31 cellular contexts compared by ENCODE assay signal in genomic region chr10:108817572-108817971, GRCh38.
"Had no signal": no experiment of that assay in that cellular context is flagged by ENCODE, and none has a peak within 500 bp of the region (broad histone marks: within the 10 kb centered on the region; RNA-seq: fewer than 3 reads in every experiment).

No MANE protein-coding gene starts in this region.

- ATAC-seq: activated CD4-positive, alpha-beta T cell treated with anti-CD3 and anti-CD28 coated beads for 36 hours; activated CD4-positive, CD25-positive, alpha-beta regulatory T cell treated with anti-CD3 and anti-CD28 coated beads, Interleukin-2, amount 50 U/mL, for 24 hours; activated naive CD4-positive, alpha-beta T cell treated with anti-CD3 and anti-CD28 coated beads, Interleukin-2, amount 50 U/mL, for 72 hours; activated T-cell treated with anti-CD3 and anti-CD28 coated beads, Interleukin-2, amount 50 U/mL, for 4 hours; PC-3; WTC11 had no signal

- H3K4me1 ChIP-seq: adrenal gland, Peyer's patch, SJSA1 had no signal

- H3K27ac Mint-ChIP-seq: activated CD4-positive, alpha-beta T cell treated with anti-CD3 and anti-CD28 coated beads for 36 hours; activated CD4-positive, alpha-beta T cell treated with anti-CD3 and anti-CD28 coated beads, Interleukin-2, amount 10 ng/mL, durations not matched to agents 7 days and 5 days; activated naive CD4-positive, alpha-beta T cell treated with anti-CD3 and anti-CD28 coated beads for 36 hours; activated naive CD4-positive, alpha-beta T cell treated with anti-CD3 and anti-CD28 coated beads, Interleukin-2, amount 50 U/mL, for 72 hours; activated T-helper 1 cell treated with anti-CD3 and anti-CD28 coated beads, Interleukin-12 subunit alpha, Interleukin-12 subunit beta, Interleukin-2, Interleukin-4 antibody, amounts not matched to agents 30 ng/mL and 10 ng/mL and 1 ng/mL, durations not matched to agents 14 hours and 24 hours and 36 hours; WTC11 had no signal

- H3K4me3 ChIP-seq: adrenal gland, Peyer's patch, SJSA1 had no signal

- DNase-seq: activated CD4-positive, alpha-beta T cell treated with anti-CD3 and anti-CD28 coated beads for 36 hours; activated CD4-positive, alpha-beta T cell treated with anti-CD3 and anti-CD28 coated beads, Interleukin-2, amount 10 ng/mL, durations not matched to agents 7 days and 5 days; activated CD4-positive, alpha-beta T cell treated with anti-CD3 and anti-CD28 coated beads, Interleukin-2, amount 50 U/mL, for 48 hours; activated CD8-positive, alpha-beta memory T cell treated with anti-CD3 and anti-CD28 coated beads, Interleukin-2, amount 50 U/mL, for 4 hours; activated gamma-delta T cell treated with Interleukin-2 at 50 U/mL for 16 hours; activated naive CD4-positive, alpha-beta T cell treated with anti-CD3 and anti-CD28 coated beads for 36 hours; activated T-cell treated with anti-CD3 and anti-CD28 coated beads for 4 hours; activated T-cell treated with anti-CD3 and anti-CD28 coated beads, Interleukin-2, amount 50 U/mL, for 4 hours; adrenal gland; brain microvascular endothelial cell; central memory CD4-positive, alpha-beta T cell; NCI-H1105 treated with DMSO at 0.1 percent for 48 hours; NCI-H1436; NCI-H1694; NCI-H1930; NCI-H2081 treated with DMSO at 0.1 percent for 48 hours; NCI-H345; NCI-H524 treated with DMSO at 0.1 percent for 48 hours; NCI-H748 treated with DMSO at 0.1 percent for 48 hours; NK-92 treated with Interleukin-12 subunit alpha and Interleukin-12 subunit beta, amount 100 ng/mL, for 24 hours; PC-3; Peyer's patch; RPMI8226; SHP77 treated with DMSO at 0.1 percent for 48 hours; T1000 had no signal

- H3K36me3 Mint-ChIP-seq: activated naive CD4-positive, alpha-beta T cell treated with anti-CD3 and anti-CD28 coated beads, Interleukin-2, amount 50 U/mL, for 72 hours; WTC11 had no signal

- H3K27me3 Mint-ChIP-seq: activated CD4-positive, alpha-beta T cell treated with anti-CD3 and anti-CD28 coated beads for 36 hours; activated CD4-positive, alpha-beta T cell treated with anti-CD3 and anti-CD28 coated beads, Interleukin-2, amount 10 ng/mL, durations not matched to agents 7 days and 5 days had no signal

- H3K4me1 Mint-ChIP-seq: activated CD4-positive, alpha-beta T cell treated with anti-CD3 and anti-CD28 coated beads for 36 hours; activated CD4-positive, alpha-beta T cell treated with anti-CD3 and anti-CD28 coated beads, Interleukin-2, amount 10 ng/mL, durations not matched to agents 7 days and 5 days had no signal

- H3K27ac ChIP-seq: adrenal gland, brain microvascular endothelial cell, KMS-11, Peyer's patch, SJSA1 had no signal

- H3K27me3 ChIP-seq: adrenal gland, brain microvascular endothelial cell, Peyer's patch, SJSA1 had no signal

- H3K4me3 Mint-ChIP-seq: activated CD4-positive, alpha-beta T cell treated with anti-CD3 and anti-CD28 coated beads for 36 hours; activated CD4-positive, alpha-beta T cell treated with anti-CD3 and anti-CD28 coated beads, Interleukin-2, amount 10 ng/mL, durations not matched to agents 7 days and 5 days; activated naive CD4-positive, alpha-beta T cell treated with anti-CD3 and anti-CD28 coated beads for 36 hours; activated T-cell treated with anti-CD3 and anti-CD28 coated beads, Interleukin-2, amount 50 U/mL, for 4 hours; activated T-helper 1 cell treated with anti-CD3 and anti-CD28 coated beads, Interleukin-12 subunit alpha, Interleukin-12 subunit beta, Interleukin-2, Interleukin-4 antibody, amounts not matched to agents 30 ng/mL and 10 ng/mL and 1 ng/mL, durations not matched to agents 14 hours and 24 hours and 36 hours; WTC11 had no signal
